1 cellular context compared by ENCODE assay signal in the genomic region with DNA sequence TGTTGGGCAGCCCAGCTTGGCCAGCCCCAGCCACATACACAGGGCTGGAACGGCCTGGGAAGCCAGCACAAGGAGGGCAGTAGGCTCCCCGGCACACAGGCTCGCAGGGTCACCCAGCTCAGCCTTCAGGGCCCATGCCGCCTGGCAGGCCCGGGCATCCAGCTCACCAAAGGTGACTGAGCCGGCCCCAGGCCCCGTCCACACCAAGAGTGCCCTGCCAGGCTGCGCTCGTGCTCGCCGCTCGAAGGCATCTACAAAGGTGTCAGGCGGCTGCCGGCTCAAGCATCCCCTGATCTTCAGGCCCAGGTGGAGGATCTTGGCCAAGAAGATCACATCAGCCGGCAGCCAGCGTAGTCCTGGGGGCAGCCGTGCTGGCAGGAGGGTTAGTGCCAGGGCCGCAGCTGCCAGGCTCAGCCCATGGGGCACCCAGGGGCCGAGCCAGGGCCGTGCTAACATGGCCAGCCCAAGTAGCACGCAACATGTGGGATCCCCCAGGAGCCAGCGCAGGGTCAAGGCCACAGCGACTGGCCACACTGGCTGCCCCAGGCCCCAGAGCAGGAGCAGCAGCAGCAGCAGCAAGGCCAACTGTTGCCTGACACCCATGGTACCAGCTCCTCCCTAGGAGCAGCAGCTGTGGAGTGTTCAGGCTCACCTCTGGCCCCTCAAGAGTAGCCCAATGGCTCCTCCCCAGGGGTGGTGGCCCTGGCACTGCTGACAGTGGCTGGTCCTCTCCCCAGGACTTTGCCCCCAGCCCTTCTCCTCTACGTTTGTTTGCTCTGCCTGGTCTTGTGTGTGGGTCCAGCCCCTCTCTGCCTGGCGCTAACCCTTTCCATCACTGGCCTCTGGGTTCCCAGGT.
A peak's percentile ranks its signal among the peaks of the same experiment; 100 is the strongest.
TF ChIP-seq lines count a peak whose summit lies in the region.

A gene with protein sequence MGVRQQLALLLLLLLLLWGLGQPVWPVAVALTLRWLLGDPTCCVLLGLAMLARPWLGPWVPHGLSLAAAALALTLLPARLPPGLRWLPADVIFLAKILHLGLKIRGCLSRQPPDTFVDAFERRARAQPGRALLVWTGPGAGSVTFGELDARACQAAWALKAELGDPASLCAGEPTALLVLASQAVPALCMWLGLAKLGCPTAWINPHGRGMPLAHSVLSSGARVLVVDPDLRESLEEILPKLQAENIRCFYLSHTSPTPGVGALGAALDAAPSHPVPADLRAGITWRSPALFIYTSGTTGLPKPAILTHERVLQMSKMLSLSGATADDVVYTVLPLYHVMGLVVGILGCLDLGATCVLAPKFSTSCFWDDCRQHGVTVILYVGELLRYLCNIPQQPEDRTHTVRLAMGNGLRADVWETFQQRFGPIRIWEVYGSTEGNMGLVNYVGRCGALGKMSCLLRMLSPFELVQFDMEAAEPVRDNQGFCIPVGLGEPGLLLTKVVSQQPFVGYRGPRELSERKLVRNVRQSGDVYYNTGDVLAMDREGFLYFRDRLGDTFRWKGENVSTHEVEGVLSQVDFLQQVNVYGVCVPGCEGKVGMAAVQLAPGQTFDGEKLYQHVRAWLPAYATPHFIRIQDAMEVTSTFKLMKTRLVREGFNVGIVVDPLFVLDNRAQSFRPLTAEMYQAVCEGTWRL (minus strand): TSS at position 640 of the 856 bp plus-strand sequence. CDS start 37 bp downstream, at position 603.

TF ChIP-seq in K562, 482 proteins besides CTCF, POLR2A, EP300 and RAD21 (continued from another document):
- TF ChIP-seq, protein P1, sequence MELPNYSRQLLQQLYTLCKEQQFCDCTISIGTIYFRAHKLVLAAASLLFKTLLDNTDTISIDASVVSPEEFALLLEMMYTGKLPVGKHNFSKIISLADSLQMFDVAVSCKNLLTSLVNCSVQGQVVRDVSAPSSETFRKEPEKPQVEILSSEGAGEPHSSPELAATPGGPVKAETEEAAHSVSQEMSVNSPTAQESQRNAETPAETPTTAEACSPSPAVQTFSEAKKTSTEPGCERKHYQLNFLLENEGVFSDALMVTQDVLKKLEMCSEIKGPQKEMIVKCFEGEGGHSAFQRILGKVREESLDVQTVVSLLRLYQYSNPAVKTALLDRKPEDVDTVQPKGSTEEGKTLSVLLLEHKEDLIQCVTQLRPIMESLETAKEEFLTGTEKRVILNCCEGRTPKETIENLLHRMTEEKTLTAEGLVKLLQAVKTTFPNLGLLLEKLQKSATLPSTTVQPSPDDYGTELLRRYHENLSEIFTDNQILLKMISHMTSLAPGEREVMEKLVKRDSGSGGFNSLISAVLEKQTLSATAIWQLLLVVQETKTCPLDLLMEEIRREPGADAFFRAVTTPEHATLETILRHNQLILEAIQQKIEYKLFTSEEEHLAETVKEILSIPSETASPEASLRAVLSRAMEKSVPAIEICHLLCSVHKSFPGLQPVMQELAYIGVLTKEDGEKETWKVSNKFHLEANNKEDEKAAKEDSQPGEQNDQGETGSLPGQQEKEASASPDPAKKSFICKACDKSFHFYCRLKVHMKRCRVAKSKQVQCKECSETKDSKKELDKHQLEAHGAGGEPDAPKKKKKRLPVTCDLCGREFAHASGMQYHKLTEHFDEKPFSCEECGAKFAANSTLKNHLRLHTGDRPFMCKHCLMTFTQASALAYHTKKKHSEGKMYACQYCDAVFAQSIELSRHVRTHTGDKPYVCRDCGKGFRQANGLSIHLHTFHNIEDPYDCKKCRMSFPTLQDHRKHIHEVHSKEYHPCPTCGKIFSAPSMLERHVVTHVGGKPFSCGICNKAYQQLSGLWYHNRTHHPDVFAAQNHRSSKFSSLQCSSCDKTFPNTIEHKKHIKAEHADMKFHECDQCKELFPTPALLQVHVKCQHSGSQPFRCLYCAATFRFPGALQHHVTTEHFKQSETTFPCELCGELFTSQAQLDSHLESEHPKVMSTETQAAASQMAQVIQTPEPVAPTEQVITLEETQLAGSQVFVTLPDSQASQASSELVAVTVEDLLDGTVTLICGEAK (IDR thresholded peaks at IDR 0.05), result no peak
- TF ChIP-seq, protein P1 (CRISPR knock-in tag; IDR thresholded peaks at IDR 0.05), result no peak
- no peak for TF ChIP-seq NR2F6 (CRISPR knock-in tag; IDR thresholded peaks at IDR 0.05)
- no peak for TF ChIP-seq GABPB1 (CRISPR knock-in tag; IDR thresholded peaks at IDR 0.05)
- TF ChIP-seq, protein P2, sequence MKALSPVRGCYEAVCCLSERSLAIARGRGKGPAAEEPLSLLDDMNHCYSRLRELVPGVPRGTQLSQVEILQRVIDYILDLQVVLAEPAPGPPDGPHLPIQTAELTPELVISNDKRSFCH (CRISPR knock-in tag; IDR thresholded peaks at IDR 0.05), result no peak
- TF ChIP-seq, protein P2 (tag; IDR thresholded peaks at IDR 0.05), result no peak
- TF ChIP-seq, protein P3, sequence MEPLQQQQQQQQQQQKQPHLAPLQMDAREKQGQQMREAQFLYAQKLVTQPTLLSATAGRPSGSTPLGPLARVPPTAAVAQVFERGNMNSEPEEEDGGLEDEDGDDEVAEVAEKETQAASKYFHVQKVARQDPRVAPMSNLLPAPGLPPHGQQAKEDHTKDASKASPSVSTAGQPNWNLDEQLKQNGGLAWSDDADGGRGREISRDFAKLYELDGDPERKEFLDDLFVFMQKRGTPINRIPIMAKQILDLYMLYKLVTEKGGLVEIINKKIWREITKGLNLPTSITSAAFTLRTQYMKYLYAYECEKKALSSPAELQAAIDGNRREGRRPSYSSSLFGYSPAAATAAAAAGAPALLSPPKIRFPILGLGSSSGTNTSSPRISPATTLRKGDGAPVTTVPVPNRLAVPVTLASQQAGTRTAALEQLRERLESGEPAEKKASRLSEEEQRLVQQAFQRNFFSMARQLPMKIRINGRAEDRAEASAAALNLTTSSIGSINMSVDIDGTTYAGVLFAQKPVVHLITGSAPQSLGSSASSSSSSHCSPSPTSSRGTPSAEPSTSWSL (CRISPR knock-in tag; IDR thresholded peaks at IDR 0.05; ENCODE audit: borderline replicate concordance), result no peak
- TF ChIP-seq PCBP1 (IDR thresholded peaks at IDR 0.05; ENCODE audit: low read depth, low read length, poor library complexity, severe bottlenecking), result no peak
- no peak for TF ChIP-seq PHF21A (IDR thresholded peaks at IDR 0.05; ENCODE audit: borderline replicate concordance, low read depth)
- TF ChIP-seq POLR2G (IDR thresholded peaks at IDR 0.05; ENCODE audit: low read depth, low read length), result peak; percentile 72
- no peak for TF ChIP-seq ZNF436 (CRISPR knock-in tag; IDR thresholded peaks at IDR 0.05)
- TF ChIP-seq PTBP1 (IDR thresholded peaks at IDR 0.05; ENCODE audit: low read depth, low read length), result no peak
- peak; percentile 68; the same call in 1 of the 2 replicates for TF ChIP-seq RBM14 (IDR thresholded peaks at IDR 0.05; ENCODE audit: borderline replicate concordance, insufficient read depth, low read depth, low read length)
- no peak for TF ChIP-seq SIN3A (IDR thresholded peaks at IDR 0.05; ENCODE audit: borderline replicate concordance in 2 of 2, control insufficient read depth in 1 of 2, low read depth in 2 of 2, low read length in 2 of 2)
- no peak for TF ChIP-seq ZNF79 (CRISPR knock-in tag; IDR thresholded peaks at IDR 0.05; ENCODE audit: low read depth)
- no peak for TF ChIP-seq HMGN3 (IDR thresholded peaks at IDR 0.05; ENCODE audit: borderline replicate concordance, extremely low read depth, insufficient read length, low read depth, low read length)
- TF ChIP-seq KLF13 (tag; IDR thresholded peaks at IDR 0.05; ENCODE audit: borderline replicate concordance, low read depth), result no peak
- no peak for TF ChIP-seq ZC3H11A (IDR thresholded peaks at IDR 0.05; ENCODE audit: low read depth, low read length)
- TF ChIP-seq ZNF717 (CRISPR knock-in tag; IDR thresholded peaks at IDR 0.05), result no peak
